26 cellular contexts compared by ENCODE assay signal in genomic region chr1:35561972-35562680, GRCh38. TPM values are rescaled to one million over a fixed set of nuclear protein-coding genes. Genes with fewer than 3 reads are reported as not detected.
DNase-seq lines count a peak whose midpoint lies in the region; ATAC-seq, FAIRE-seq and TF ChIP-seq lines count a peak whose summit lies in the region.
"Had no signal": no experiment of that assay in that cellular context is flagged by ENCODE, and none has a peak within 500 bp of the region (broad histone marks: within the 10 kb centered on the region; RNA-seq: fewer than 3 reads in every experiment).

No MANE protein-coding gene starts in this region.

- H3K4me1 Mint-ChIP-seq in CD8-positive, alpha-beta memory T cell: peaks cover 24 to 51% (median 40%) of the 10 kb centered on the region in 3 donors

- H3K9me3 ChIP-seq in BLaER1 (no peaks in the 10 kb centered on the region), K562 (replicated peaks; ENCODE audit: control insufficient read depth, insufficient read depth, low read depth, low read length) (no peaks in the 10 kb centered on the region), neural cell (ENCODE audit: low read length) (no peaks in the 10 kb centered on the region), sigmoid colon (no peaks in the 10 kb centered on the region)
- no peaks in the 10 kb centered on the region for H3K9me3 ChIP-seq in CD8-positive, alpha-beta memory T cell (ENCODE audit: low read length)
- H3K9me3 ChIP-seq: ascending aorta, gastrocnemius medialis, HAP-1, upper lobe of right lung had no signal

- peaks cover 5% of the 10 kb centered on the region for H3F3A ChIP-seq in neural cell (ENCODE audit: insufficient read depth, low read length, poor library complexity, severe bottlenecking)

- H3K79me2 ChIP-seq in K562 (ENCODE audit: control insufficient read depth, insufficient read depth, low read length) (peaks cover 12% of the 10 kb centered on the region), neural cell (replicated peaks; ENCODE audit: insufficient read depth, low read length) (no peaks in the 10 kb centered on the region)

- peaks cover 44% of the 10 kb centered on the region for H3K4me1 ChIP-seq in BLaER1
- peaks cover 12% of the 10 kb centered on the region for H3K4me1 ChIP-seq in CD8-positive, alpha-beta memory T cell (ENCODE audit: insufficient read depth, low read length)
- peaks cover 0 to 42% of the 10 kb centered on the region in 2 experiments; a peak in 3 of 5 replicates for H3K4me1 ChIP-seq in K562 (replicated peaks in 1 of 2; ENCODE audit: control insufficient read depth in 2 of 2, insufficient read depth in 2 of 2, low read length in 2 of 2)
- H3K4me1 ChIP-seq in sigmoid colon: peaks cover 0 to 36% (median 33%) of the 10 kb centered on the region in 4 donors

- no peaks in the 10 kb centered on the region for H3K9me3 Mint-ChIP-seq in CD8-positive, alpha-beta memory T cell
- H3K9me3 Mint-ChIP-seq: activated naive CD8-positive, alpha-beta T cell treated with anti-CD3 and anti-CD28 coated beads for 36 hours; activated T-cell treated with anti-CD3 and anti-CD28 coated beads, Interleukin-2, amount 50 U/mL, for 72 hours; immature natural killer cell; T-cell had no signal

- H3K4me2 ChIP-seq in BLaER1 (peak overlapping the region; percentile 63; the same call in 1 of the 2 replicates), K562 (ENCODE audit: insufficient read depth, low read length) (no peak overlapping the region), neural cell (ENCODE audit: low read length) (no peak overlapping the region)

- intact Hi-C loops in K562 (cut with micrococcal nuclease) (loop anchor here (5.0 kb wide), 1 partner anchor 360 kb away; no protein-coding TSS in a partner anchor), sigmoid colon (cut with DNase I) (loop anchor here (5.0 kb wide), 1 partner anchor 210 kb away; no protein-coding TSS in a partner anchor)

- H3K36me3 ChIP-seq in BLaER1 (peaks cover 58% of the 10 kb centered on the region), K562 (ENCODE audit: control insufficient read depth, insufficient read depth, low read length) (peaks cover 55% of the 10 kb centered on the region; the same call in 2 of the 3 replicates), neural cell (ENCODE audit: insufficient read depth, low read length) (no peaks in the 10 kb centered on the region), sigmoid colon (peaks cover 0 to 33% (median 7%) of the 10 kb centered on the region in 4 donors)
- no peaks in the 10 kb centered on the region for H3K36me3 ChIP-seq in CD8-positive, alpha-beta memory T cell (ENCODE audit: insufficient read depth, low read length)
- H3K36me3 ChIP-seq: upper lobe of right lung had no signal

- H3K4me3 ChIP-seq in BLaER1: no peak overlapping the region
- H3K4me3 ChIP-seq in CD8-positive, alpha-beta memory T cell (ENCODE audit: low read length): no peak overlapping the region
- no peak overlapping the region for H3K4me3 ChIP-seq in K562
- peak overlapping the region; percentile 39 for H3K4me3 ChIP-seq in neural cell (ENCODE audit: low read length)
- H3K4me3 ChIP-seq in sigmoid colon: no peak overlapping the region
- H3K4me3 ChIP-seq: ascending aorta, gastrocnemius medialis, HAP-1, upper lobe of right lung had no signal

- TF ChIP-seq CTCF in K562 (IDR thresholded peaks at IDR 0.05 in 2 of 3, conservative IDR thresholded peaks at IDR 0.05 in 1 of 3; ENCODE audit: insufficient read depth in 2 of 3, low read depth in 1 of 3, low read length in 3 of 3) (no peak), neural cell (IDR thresholded peaks at IDR 0.05; ENCODE audit: poor library complexity, severe bottlenecking) (no peak), sigmoid colon (IDR thresholded peaks at IDR 0.05) (no peak)

- CTCF ChIA-PET in CD8-positive, alpha-beta memory T cell (lab: Charles Lee): interaction anchor here (0.9 to 2.4 kb wide), 6 partner anchors 9 to 213 kb away, joined by 3 to 18 read pairs (median 4); no protein-coding TSS in a partner anchor
- CTCF ChIA-PET in K562 (lab: Yijun Ruan, JAX; ENCODE audit: low intra/inter-chr PET ratio): no interaction called here

- H3K9me2 ChIP-seq in neural cell (ENCODE audit: insufficient read depth, low read length): no peaks in the 10 kb centered on the region

- H3K27ac Mint-ChIP-seq in CD8-positive, alpha-beta memory T cell: peak overlapping the region in 6 of 8 donors; percentile 47 to 75 (median 53)
- H3K27ac Mint-ChIP-seq: activated naive CD8-positive, alpha-beta T cell treated with anti-CD3 and anti-CD28 coated beads for 36 hours had no signal

- H3K36me3 Mint-ChIP-seq in CD8-positive, alpha-beta memory T cell: peaks cover 0 to 53% (median 5%) of the 10 kb centered on the region in 3 donors
- H3K36me3 Mint-ChIP-seq: immature natural killer cell had no signal

- peaks cover 36% of the 10 kb centered on the region for H4K20me1 ChIP-seq in BLaER1
- peaks cover 18% of the 10 kb centered on the region; the same call in 1 of the 2 replicates for H4K20me1 ChIP-seq in K562 (replicated peaks; ENCODE audit: control insufficient read depth, insufficient read depth, low read length)
- no peaks in the 10 kb centered on the region for H4K20me1 ChIP-seq in neural cell (ENCODE audit: insufficient read depth)

- H3K9me1 ChIP-seq in K562 (ENCODE audit: control insufficient read depth, insufficient read depth, low read length): no peaks in the 10 kb centered on the region

- no peak for FAIRE-seq in K562 (lab: Jason Lieb, UNC)
- FAIRE-seq: endometrium had no signal

- H3K4me3 Mint-ChIP-seq in CD8-positive, alpha-beta memory T cell: peak overlapping the region in 1 of 7 donors; percentile 76
- H3K4me3 Mint-ChIP-seq: activated naive CD8-positive, alpha-beta T cell treated with anti-CD3 and anti-CD28 coated beads for 36 hours; activated T-cell treated with anti-CD3 and anti-CD28 coated beads, Interleukin-2, amount 50 U/mL, for 72 hours; T-cell had no signal

- H3K27me3 Mint-ChIP-seq in CD8-positive, alpha-beta memory T cell: no peaks in the 10 kb centered on the region
- H3K27me3 Mint-ChIP-seq: activated naive CD8-positive, alpha-beta T cell treated with anti-CD3 and anti-CD28 coated beads for 36 hours; T-cell had no signal

- H3K27me3 ChIP-seq in BLaER1 (no peaks in the 10 kb centered on the region), K562 (ENCODE audit: control insufficient read depth in 2 of 2, insufficient read depth in 2 of 2, low read length in 2 of 2) (no peaks in the 10 kb centered on the region), neural cell (ENCODE audit: insufficient read depth, low read depth, low read length) (no peaks in the 10 kb centered on the region), sigmoid colon (no peaks in the 10 kb centered on the region)
- H3K27me3 ChIP-seq in CD8-positive, alpha-beta memory T cell (ENCODE audit: insufficient read depth, low read length, poor library complexity, severe bottlenecking): no peaks in the 10 kb centered on the region
- H3K27me3 ChIP-seq: ascending aorta, gastrocnemius medialis, upper lobe of right lung had no signal

- WGBS in K562 (ENCODE audit: insufficient coverage, low coverage, missing lambda C conversion rate): 92% methylated on average over 15 of the region's 15 CpGs
- 93% methylated on average over 15 of the region's 15 CpGs for WGBS in sigmoid colon, 2 donors

- no peak for TF ChIP-seq RAD21 in K562 (CRISPR knock-in tag; conservative IDR thresholded peaks at IDR 0.05 in 1 of 2, IDR thresholded peaks at IDR 0.05 in 1 of 2)
- TF ChIP-seq RAD21 in neural cell (conservative IDR thresholded peaks at IDR 0.05): no peak

- ATAC-seq in K562: no peak
- ATAC-seq: activated T-cell treated with anti-CD3 and anti-CD28 coated beads, Interleukin-2, amount 50 U/mL, for 72 hours; gastrocnemius medialis; T-cell; upper lobe of right lung had no signal

- POLR2A ChIA-PET in CD8-positive, alpha-beta memory T cell (lab: Charles Lee): no interaction called here
- POLR2A ChIA-PET in K562 (lab: Yijun Ruan, JAX): interaction anchor here (0.6 to 1.5 kb wide), 5 partner anchors 13 to 694 kb away, joined by 3 to 5 read pairs (median 3); partner anchors contain the start of gene CLSPN

- in situ Hi-C loops in K562 (cut with MboI): loop anchor here (5.0 to 10.0 kb wide), 2 partner anchors 115 to 357 kb away; no protein-coding TSS in a partner anchor

- TF ChIP-seq POLR2A in K562 (conservative IDR thresholded peaks at IDR 0.05) (no peak), sigmoid colon (IDR thresholded peaks at IDR 0.05) (no peak)

- H2AFZ ChIP-seq in K562 (ENCODE audit: low read depth, low read length) (no peak overlapping the region), neural cell (ENCODE audit: low read depth, low read length) (no peak overlapping the region)

- H3K27ac ChIP-seq in BLaER1 (peak overlapping the region; percentile 56; the same call in 1 of the 2 replicates), K562 (ENCODE audit: extremely low read depth, low read depth, low read length) (no peak overlapping the region), neural cell (ENCODE audit: low read length) (no peak overlapping the region), sigmoid colon (no peak overlapping the region)
- H3K27ac ChIP-seq in CD8-positive, alpha-beta memory T cell (ENCODE audit: low read depth, low read length): no peak overlapping the region
- H3K27ac ChIP-seq: ascending aorta, gastrocnemius medialis, upper lobe of right lung had no signal

- no TSS peak for BruUV-seq in K562 (replicated peaks; lab: Mats Ljungman, UMichigan)

- DNase-seq in CD8-positive, alpha-beta memory T cell: no peak
- DNase-seq in K562 (ENCODE audit: extremely low read depth in 1 of 4, low spot score in 3 of 4): no peak
- no peak for DNase-seq in sigmoid colon
- DNase-seq in HuH-7.5 (ENCODE audit: low spot score): no peak
- no peak for DNase-seq in OCI-M2 (lab: John Stamatoyannopoulos, UW; ENCODE audit: unreplicated experiment)
- no peak for DNase-seq in germinal center (ENCODE audit: low spot score)
- DNase-seq: activated naive CD8-positive, alpha-beta T cell treated with anti-CD3 and anti-CD28 coated beads for 36 hours; activated T-cell treated with anti-CD3 and anti-CD28 coated beads, Interleukin-2, amount 50 U/mL, for 72 hours; C1 segment of cervical spinal cord; Calu3; DND-41; gastrocnemius medialis; immature natural killer cell; KG1; NCI-H1436; NCI-H345; NCI-H748 treated with DMSO at 0.1 percent for 48 hours; stimulated activated CD4-positive, alpha-beta T cell treated with anti-CD3 and anti-CD28 coated beads, Interleukin-4, amount 100 ng/mL, for 1 hour; T-cell; upper lobe of right lung had no signal

- H3K9ac ChIP-seq in BLaER1: peak overlapping the region; percentile 48
- H3K9ac ChIP-seq in K562 (ENCODE audit: insufficient read depth in 1 of 2, low read depth in 2 of 2, low read length in 2 of 2): peak overlapping the region in 1 of 2 experiments; percentile 6; a peak in 1 of 4 replicates
- no peak overlapping the region for H3K9ac ChIP-seq in neural cell (ENCODE audit: low read length)

- TF ChIP-seq EP300 in K562 (IDR thresholded peaks at IDR 0.05; ENCODE audit: low read length): no peak
- no peak for TF ChIP-seq EP300 in neural cell (conservative IDR thresholded peaks at IDR 0.05; ENCODE audit: poor library complexity, severe bottlenecking)
- no peak for TF ChIP-seq EP300 in sigmoid colon (IDR thresholded peaks at IDR 0.05)

RNA-seq across cellular contexts. Expression of gene NCDN, which starts 4.5 kb away (rescaled TPM):
- total RNA-seq in CD8-positive, alpha-beta memory T cell: 10 to 100 TPM; 49.0 to 50.4 TPM
- 15.7 TPM for polyA plus RNA-seq in CD8-positive, alpha-beta memory T cell
- 18.2 and 51.7 TPM in 2 replicates for total RNA-seq in K562 (2011; cell fraction: chromatin; rRNA removed; ENCODE audit: low replicate concordance)
- total RNA-seq in K562 (2011; cell fraction: nucleolus; rRNA removed): 35.4 and 36.2 TPM in 2 replicates
- 27.1 and 28.9 TPM in 2 replicates for total RNA-seq in K562 (2011; cell fraction: nucleoplasm; rRNA removed)
- total RNA-seq in K562 (2014; rRNA removed) (16.4 and 20.4 TPM in 2 replicates), K562 (2014; rRNA removed; fragmentation: Illumina TruSeq; extraction: Trizol) (4.5 and 5.4 TPM in 2 replicates), K562 (2015; rRNA removed; fragmentation: Illumina TruSeq; extraction: Trizol) (10.7 and 13.3 TPM in 2 replicates), K562 (2021) (33.5 and 35.1 TPM in 2 replicates), sigmoid colon (10 to 100 TPM; 11.7 to 26.3 (median 14.3) TPM)
- polyA plus RNA-seq in K562 (2011; rRNA removed) (8.1 and 14.6 TPM in 2 replicates), K562 (2014; fragmentation: Illumina TruSeq; extraction: Trizol) (16.0 and 26.9 TPM in 2 replicates), K562 (2014; fragmentation: Nextera tagmentation; extraction: Ambion mirVana) (1 to 10 TPM; 1.9 to 2.6 TPM), K562 (2014; rRNA removed) (20.0 and 24.8 TPM in 2 replicates), neural cell (66.1 and 73.5 TPM in 2 replicates), sigmoid colon (10 to 100 TPM in 1 of 3 donors, 1 to 10 TPM in 2; 3.6 to 14.3 (median 4.2) TPM)
- 11.3 and 22.9 TPM in 2 replicates for polyA plus RNA-seq in K562 (2011; cell fraction: cytosol; rRNA removed)
- polyA plus RNA-seq in K562 (2011; cell fraction: nucleus; rRNA removed): 32.8 and 67.9 TPM in 2 replicates
- 23.9 and 26.1 TPM in 2 replicates for polyA plus RNA-seq in K562 (2012)
- 4.9 and 5.2 TPM in 2 replicates for polyA minus RNA-seq in K562 (2011; rRNA and poly(A)+ RNA removed)
- polyA minus RNA-seq in K562 (2011; cell fraction: cytosol; rRNA and poly(A)+ RNA removed): 13.6 and 15.4 TPM in 2 replicates
- polyA minus RNA-seq in K562 (2011; cell fraction: nucleus; rRNA and poly(A)+ RNA removed): 16.6 and 17.4 TPM in 2 replicates
- polyA minus RNA-seq in neural cell: 74.0 and 76.9 TPM in 2 replicates

RNA-seq across cellular contexts. Expression of gene KIAA0319L, which starts 4.9 kb away (rescaled TPM):
- 10 to 100 TPM; 28.5 to 30.4 TPM for total RNA-seq in CD8-positive, alpha-beta memory T cell
- 29.3 TPM for polyA plus RNA-seq in CD8-positive, alpha-beta memory T cell
- total RNA-seq in K562 (2011; cell fraction: chromatin; rRNA removed; ENCODE audit: low replicate concordance): 218 and 257 TPM in 2 replicates
- total RNA-seq in K562 (2011; cell fraction: nucleolus; rRNA removed): 151 and 178 TPM in 2 replicates
- total RNA-seq in K562 (2011; cell fraction: nucleoplasm; rRNA removed): 203 and 242 TPM in 2 replicates
- total RNA-seq in K562 (2014; rRNA removed) (22.7 and 26.9 TPM in 2 replicates), K562 (2014; rRNA removed; fragmentation: Illumina TruSeq; extraction: Trizol) (29.3 and 30.2 TPM in 2 replicates), K562 (2015; rRNA removed; fragmentation: Illumina TruSeq; extraction: Trizol) (25.0 and 27.4 TPM in 2 replicates), K562 (2021) (32.7 and 33.2 TPM in 2 replicates), sigmoid colon (10 to 100 TPM; 24.8 to 50.4 (median 34.8) TPM)
- polyA plus RNA-seq in K562 (2011; rRNA removed) (51.7 and 66.5 TPM in 2 replicates), K562 (2014; fragmentation: Illumina TruSeq; extraction: Trizol) (32.2 and 40.1 TPM in 2 replicates), K562 (2014; fragmentation: Nextera tagmentation; extraction: Ambion mirVana) (1 to 10 TPM; 2.4 to 5.9 TPM), K562 (2014; rRNA removed) (23.4 and 28.5 TPM in 2 replicates), neural cell (38.1 and 46.3 TPM in 2 replicates), sigmoid colon (10 to 100 TPM in 2 of 3 donors, 1 to 10 TPM in 1; 8.3 to 36.9 (median 10.2) TPM)
- 29.9 and 48.2 TPM in 2 replicates for polyA plus RNA-seq in K562 (2011; cell fraction: cytosol; rRNA removed)
- polyA plus RNA-seq in K562 (2011; cell fraction: nucleus; rRNA removed): 76.5 and 77.3 TPM in 2 replicates
- polyA plus RNA-seq in K562 (2012): 29.4 and 50.6 TPM in 2 replicates
- polyA minus RNA-seq in K562 (2011; rRNA and poly(A)+ RNA removed): 84.3 and 87.6 TPM in 2 replicates
- 28.8 and 38.0 TPM in 2 replicates for polyA minus RNA-seq in K562 (2011; cell fraction: cytosol; rRNA and poly(A)+ RNA removed)
- 47.7 and 95.0 TPM in 2 replicates for polyA minus RNA-seq in K562 (2011; cell fraction: nucleus; rRNA and poly(A)+ RNA removed)
- polyA minus RNA-seq in neural cell: 63.5 and 84.3 TPM in 2 replicates

RNA-seq across cellular contexts. Expression of gene TFAP2E, which starts 11.0 kb away (rescaled TPM):
- total RNA-seq in CD8-positive, alpha-beta memory T cell: 1 to 10 TPM in 1 of 2 experiments, under 1 TPM in 1; 0.69 to 1.0 TPM
- 0.41 TPM for polyA plus RNA-seq in CD8-positive, alpha-beta memory T cell
- 0.30 and 0.44 TPM in 2 replicates for total RNA-seq in K562 (2011; cell fraction: chromatin; rRNA removed; ENCODE audit: low replicate concordance)
- total RNA-seq in K562 (2011; cell fraction: nucleolus; rRNA removed): 0.39 TPM in 1 of 2 replicates, not detected in the other
- 0.81 TPM in 1 of 2 replicates, not detected in the other for total RNA-seq in K562 (2011; cell fraction: nucleoplasm; rRNA removed)
- total RNA-seq in K562 (2014; rRNA removed) (not detected in 2 replicates), K562 (2014; rRNA removed; fragmentation: Illumina TruSeq; extraction: Trizol) (not detected in 2 replicates), K562 (2015; rRNA removed; fragmentation: Illumina TruSeq; extraction: Trizol) (0.11 TPM in 1 of 2 replicates, not detected in the other), K562 (2021) (not detected in 2 replicates), sigmoid colon (1 to 10 TPM in 1 of 4 donors, under 1 TPM in 3; 0.27 to 1.2 (median 0.46) TPM)
- polyA plus RNA-seq in K562 (2011; rRNA removed) (0.07 and 0.11 TPM in 2 replicates), K562 (2014; fragmentation: Illumina TruSeq; extraction: Trizol) (not detected in 2 replicates), K562 (2014; fragmentation: Nextera tagmentation; extraction: Ambion mirVana) (under 1 TPM; 0.03 to 0.06 TPM), K562 (2014; rRNA removed) (0.04 and 0.07 TPM in 2 replicates), neural cell (7.0 and 7.6 TPM in 2 replicates), sigmoid colon (1 to 10 TPM in 1 of 3 donors, not detected in 2; 1.2 TPM)
- not detected in 2 replicates for polyA plus RNA-seq in K562 (2011; cell fraction: cytosol; rRNA removed)
- 0.31 and 0.38 TPM in 2 replicates for polyA plus RNA-seq in K562 (2011; cell fraction: nucleus; rRNA removed)
- 0.20 and 0.58 TPM in 2 replicates for polyA plus RNA-seq in K562 (2012)
- 0.14 TPM in 1 of 2 replicates, not detected in the other for polyA minus RNA-seq in K562 (2011; rRNA and poly(A)+ RNA removed)
- not detected in 2 replicates for polyA minus RNA-seq in K562 (2011; cell fraction: cytosol; rRNA and poly(A)+ RNA removed)
- polyA minus RNA-seq in K562 (2011; cell fraction: nucleus; rRNA and poly(A)+ RNA removed): not detected in 2 replicates
- polyA minus RNA-seq in neural cell: 0.97 and 1.9 TPM in 2 replicates
- total RNA-seq: gastrocnemius medialis, HT1080 had no signal
